In genomic region chr7:111729483-111729882, GRCh38 we compare ENCODE assay signal across 20 cellular contexts.
"Had no signal": no experiment of that assay in that cellular context is flagged by ENCODE, and none has a peak within 500 bp of the region (broad histone marks: within the 10 kb centered on the region; RNA-seq: fewer than 3 reads in every experiment).

No MANE protein-coding gene starts in this region.

- H3K9me3 ChIP-seq: heart left ventricle, lower lobe of right lung, sigmoid colon, thoracic aorta, upper lobe of left lung had no signal

- DNase-seq: activated CD4-positive, alpha-beta memory T cell treated with anti-CD3 and anti-CD28 coated beads for 36 hours; activated CD4-positive, alpha-beta T cell treated with anti-CD3 and anti-CD28 coated beads for 48 hours; activated gamma-delta T cell; activated naive CD4-positive, alpha-beta T cell treated with anti-CD3 and anti-CD28 coated beads, Interleukin-2, amount 50 U/mL, for 16 hours; activated naive CD8-positive, alpha-beta T cell treated with anti-CD3 and anti-CD28 coated beads, Interleukin-2, amount 50 U/mL, for 24 hours; cortex of kidney; heart left ventricle; kidney; lower lobe of right lung; naive B cell; posterior cingulate gyrus; sigmoid colon; stimulated activated CD4-positive, alpha-beta T cell treated with anti-CD3 and anti-CD28 coated beads, Interleukin-15, amount 100 ng/mL, for 24 hours; stimulated activated CD8-positive, alpha-beta memory T cell treated with anti-CD3 and anti-CD28 coated beads, Interleukin-4, amount 100 ng/mL, for 48 hours; stimulated activated naive B cell treated with anti-CD40 and anti-IgM and Interleukin-4, amounts not matched to agents 10 μg/mL and 1 μg/mL and 100 μg/mL, for 72 hours had no signal

- H3K4me2 ChIP-seq: smooth muscle cell had no signal

- ATAC-seq: activated naive CD8-positive, alpha-beta T cell treated with anti-CD3 and anti-CD28 coated beads, Interleukin-2, amount 50 U/mL, for 24 hours; heart left ventricle; lower lobe of right lung; stimulated activated naive B cell treated with anti-CD40 and anti-IgM and Interleukin-4, amounts not matched to agents 10 μg/mL and 1 μg/mL and 100 μg/mL, for 72 hours had no signal

- H3K4me3 ChIP-seq: cardiac muscle cell, heart left ventricle, lower lobe of right lung, sigmoid colon, smooth muscle cell, thoracic aorta, upper lobe of left lung had no signal

- H3K27me3 ChIP-seq: cardiac muscle cell, heart left ventricle, sigmoid colon, upper lobe of left lung had no signal

- H3K27ac ChIP-seq: cardiac muscle cell, epithelial cell of prostate, heart left ventricle, lower lobe of right lung, sigmoid colon, thoracic aorta, upper lobe of left lung had no signal

- H3K36me3 ChIP-seq: cardiac muscle cell had no signal

- H3K4me1 ChIP-seq: heart left ventricle, lower lobe of right lung, sigmoid colon, upper lobe of left lung had no signal
